8 cellular contexts compared by ENCODE assay signal in the genomic region with DNA sequence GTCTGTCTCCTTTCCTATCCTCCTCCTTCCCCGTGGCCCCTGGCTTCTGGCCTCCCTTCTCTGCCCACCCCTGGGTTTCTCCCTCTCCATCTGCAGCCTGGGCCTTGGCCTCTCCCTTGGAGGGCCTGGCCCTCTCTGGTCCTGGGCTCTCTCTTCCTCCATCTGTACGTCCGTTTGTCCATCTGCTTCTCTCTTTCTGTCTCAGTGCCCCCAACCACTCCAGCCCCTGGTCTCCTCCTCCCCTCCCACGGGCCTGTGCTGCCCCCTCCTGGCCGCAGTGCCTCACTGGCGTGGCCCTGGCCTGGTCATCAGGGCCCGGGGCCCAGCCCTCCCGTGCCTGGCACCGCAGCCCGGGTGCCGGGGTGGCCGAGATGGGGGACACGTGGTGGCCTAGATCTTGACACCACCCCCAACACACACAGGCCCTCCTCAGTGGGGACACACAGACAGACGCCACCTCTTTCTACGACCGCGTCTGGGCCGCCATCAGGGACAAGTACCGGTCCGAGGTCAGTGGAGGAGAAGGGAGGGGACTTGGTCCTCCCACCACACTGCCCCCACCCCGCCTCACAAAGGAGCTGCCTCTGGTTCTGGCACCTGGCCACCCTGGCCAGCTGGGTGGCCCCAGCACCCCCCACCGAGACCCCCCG. TPM values are rescaled to one million over a fixed set of nuclear protein-coding genes. Genes with fewer than 3 reads are reported as not detected.
DNase-seq lines count a peak whose midpoint lies in the region; ATAC-seq and TF ChIP-seq lines count a peak whose summit lies in the region.

No MANE protein-coding gene starts in this region.

- peaks cover 84% of the 10 kb centered on the region for H3K36me3 ChIP-seq in left ventricle myocardium inferior

- H3K36me3 Mint-ChIP-seq in activated naive CD8-positive, alpha-beta T cell treated with anti-CD3 and anti-CD28 coated beads, Interleukin-2, amount 50 U/mL, for 24 hours (ENCODE audit: low read depth) = peaks cover 10% of the 10 kb centered on the region

- DNase-seq in DMS53 (lab: John Stamatoyannopoulos, UW) (peak; percentile 60), DMS53 treated with DMSO at 0.1 percent for 48 hours (lab: John Stamatoyannopoulos, UW; ENCODE audit: unreplicated experiment) (no peak), OCI-M1 (lab: John Stamatoyannopoulos, UW) (peak; percentile 85), left ventricle myocardium inferior (peak; percentile 56), retinal pigment epithelial cell (ENCODE audit: low read depth) (no peak), cerebellar nuclear complex (lab: John Stamatoyannopoulos, UW) (no peak)
- DNase-seq in activated naive CD8-positive, alpha-beta T cell treated with anti-CD3 and anti-CD28 coated beads, Interleukin-2, amount 50 U/mL, for 24 hours = peak; percentile 60

- peaks cover 4% of the 10 kb centered on the region for H3K27me3 ChIP-seq in left ventricle myocardium inferior (ENCODE audit: low read depth)

- H3K27me3 Mint-ChIP-seq in activated naive CD8-positive, alpha-beta T cell treated with anti-CD3 and anti-CD28 coated beads, Interleukin-2, amount 50 U/mL, for 24 hours = no peaks in the 10 kb centered on the region

- TF ChIP-seq CTCF in left ventricle myocardium inferior (IDR thresholded peaks at IDR 0.05; ENCODE audit: borderline replicate concordance) (peak; percentile 77), retinal pigment epithelial cell (conservative IDR thresholded peaks at IDR 0.05; ENCODE audit: low read depth, low read length) (peak; percentile 90)

- peaks cover 18% of the 10 kb centered on the region for H3K4me1 ChIP-seq in left ventricle myocardium inferior

- no peaks in the 10 kb centered on the region for H3K9me3 ChIP-seq in left ventricle myocardium inferior (replicated peaks)

- no peak overlapping the region for H3K27ac ChIP-seq in left ventricle myocardium inferior (replicated peaks)

- H3K4me1 Mint-ChIP-seq in activated naive CD8-positive, alpha-beta T cell treated with anti-CD3 and anti-CD28 coated beads, Interleukin-2, amount 50 U/mL, for 24 hours = no peaks in the 10 kb centered on the region

- intact Hi-C loops in left ventricle myocardium inferior (cut with micrococcal nuclease) = no loop called here

- H3K4me3 ChIP-seq in left ventricle myocardium inferior (no peak overlapping the region), retinal pigment epithelial cell (ENCODE audit: low read length) (no peak overlapping the region)

- no peak for ATAC-seq in activated naive CD8-positive, alpha-beta T cell treated with anti-CD3 and anti-CD28 coated beads, Interleukin-2, amount 50 U/mL, for 24 hours
- ATAC-seq in GM18511 (IDR thresholded peaks at IDR 0.05; ENCODE audit: unreplicated experiment) = no peak

- no peak overlapping the region for H3K4me3 Mint-ChIP-seq in activated naive CD8-positive, alpha-beta T cell treated with anti-CD3 and anti-CD28 coated beads, Interleukin-2, amount 50 U/mL, for 24 hours

- H3K27ac Mint-ChIP-seq in activated naive CD8-positive, alpha-beta T cell treated with anti-CD3 and anti-CD28 coated beads, Interleukin-2, amount 50 U/mL, for 24 hours = no peak overlapping the region

- H3K9me3 Mint-ChIP-seq in activated naive CD8-positive, alpha-beta T cell treated with anti-CD3 and anti-CD28 coated beads, Interleukin-2, amount 50 U/mL, for 24 hours = no peaks in the 10 kb centered on the region

RNA-seq across cellular contexts. Expression of a gene that starts 11.3 kb away (rescaled TPM):
- total RNA-seq in left ventricle myocardium inferior = 120 TPM

RNA-seq across cellular contexts. Expression of a gene that starts 11.9 kb away (rescaled TPM):
- total RNA-seq in left ventricle myocardium inferior = 0.77 TPM

RNA-seq across cellular contexts. Expression of a gene that starts 27.7 kb away (rescaled TPM):
- total RNA-seq in left ventricle myocardium inferior = 9.2 TPM

RNA-seq across cellular contexts. Expression of a gene that starts 34.1 kb away (rescaled TPM):
- 0.66 TPM for total RNA-seq in left ventricle myocardium inferior

RNA-seq across cellular contexts. Expression of a gene that starts 58.9 kb away (rescaled TPM):
- 4.2 TPM for total RNA-seq in left ventricle myocardium inferior

Comparison
In these comparisons a context has a peak if more than half of its experiments do, and no peak if none do; other contexts are left out.
1. DNase-seq: peak in DMS53 (single experiment), OCI-M1 (single experiment), activated naive CD8-positive, alpha-beta T cell treated with anti-CD3 and anti-CD28 coated beads, Interleukin-2, amount 50 U/mL, for 24 hours (single experiment) and left ventricle myocardium inferior (single experiment); none in DMS53 treated with DMSO at 0.1 percent for 48 hours (single experiment), retinal pigment epithelial cell (single experiment) and cerebellar nuclear complex (0 of 2).